ENCODE assay signal across 28 cellular contexts in the genomic region with DNA sequence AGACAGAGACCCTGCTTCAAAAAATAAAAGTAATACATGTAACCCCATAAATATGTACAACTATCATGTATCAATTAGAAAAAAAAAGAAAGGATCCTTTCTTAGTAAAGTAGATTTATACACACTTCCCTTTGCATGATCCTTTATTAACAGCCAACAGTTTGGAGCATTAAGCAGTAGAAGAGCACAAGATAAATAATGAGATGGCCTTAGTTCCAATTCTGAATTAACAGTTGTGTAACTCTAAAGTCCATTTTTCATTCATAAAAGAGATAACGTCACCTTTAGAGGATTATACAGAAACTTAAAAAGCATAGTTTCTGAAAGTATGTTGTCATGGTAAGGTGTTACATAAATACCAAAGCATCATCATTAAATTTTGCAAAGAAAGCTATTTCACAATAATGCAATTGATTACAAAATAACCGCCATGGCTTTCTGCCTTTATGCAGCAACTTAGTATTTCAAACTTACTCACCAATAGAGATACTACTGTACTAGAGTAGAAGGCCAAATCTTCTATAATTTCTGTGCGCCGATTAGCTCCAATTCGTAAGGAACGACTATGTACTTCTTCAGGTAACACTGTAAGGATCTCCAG. TPM values are rescaled to one million over a fixed set of nuclear protein-coding genes. Genes with fewer than 3 reads are reported as not detected.
DNase-seq lines count a peak whose midpoint lies in the region; ATAC-seq, FAIRE-seq and TF ChIP-seq lines count a peak whose summit lies in the region.
"Had no signal": no experiment of that assay in that cellular context is flagged by ENCODE, and none has a peak within 500 bp of the region (broad histone marks: within the 10 kb centered on the region; RNA-seq: fewer than 3 reads in every experiment).

No MANE protein-coding gene starts in this region.

- 97% methylated on average over 6 of the region's 6 CpGs for WGBS in K562 (ENCODE audit: insufficient coverage, low coverage, missing lambda C conversion rate)
- 94 to 95% methylated on average over 6 of the region's 6 CpGs for WGBS in heart right ventricle, 2 donors
- whole genome bisulfite sequencing in stomach, 5 donors, result 90 to 96% (median 94%) methylated on average over 6 of the region's 6 CpGs

- TF ChIP-seq POLR2A in K562 (conservative IDR thresholded peaks at IDR 0.05), result no peak
- no peak for TF ChIP-seq POLR2A in stomach (IDR thresholded peaks at IDR 0.05)

- H3F3A ChIP-seq in GM23338 (replicated peaks; ENCODE audit: low read depth), result no peaks in the 10 kb centered on the region; the same call in 1 of the 2 replicates

- POLR2A ChIA-PET in K562 (lab: Yijun Ruan, JAX), result interaction anchor here (0.6 to 2.7 kb wide), 3 partner anchors 8 to 11 kb away, joined by 3 to 14 read pairs (median 3); no protein-coding TSS in a partner anchor

- no peak overlapping the region for H3K4me3 ChIP-seq in K562
- H3K4me3 ChIP-seq in heart right ventricle, result no peak overlapping the region
- H3K4me3 ChIP-seq in GM23338, result no peak overlapping the region
- no peak overlapping the region for H3K4me3 ChIP-seq in stomach
- H3K4me3 ChIP-seq: cardiac muscle cell, colonic mucosa, mucosa of descending colon, pancreas, skin epidermis, tibial nerve had no signal

- H3K9me3 ChIP-seq in K562 (replicated peaks; ENCODE audit: control insufficient read depth, insufficient read depth, low read depth, low read length), result no peaks in the 10 kb centered on the region
- H3K9me3 ChIP-seq in heart right ventricle, result no peaks in the 10 kb centered on the region
- no peaks in the 10 kb centered on the region for H3K9me3 ChIP-seq in stomach
- H3K9me3 ChIP-seq: colonic mucosa, mucosa of descending colon, pancreas, tibial nerve had no signal

- H3K4me1 ChIP-seq in K562 (replicated peaks in 1 of 2; ENCODE audit: control insufficient read depth in 2 of 2, insufficient read depth in 2 of 2, low read length in 2 of 2) (no peaks in the 10 kb centered on the region), heart right ventricle (peaks cover 0 to 12% (median 5%) of the 10 kb centered on the region in 9 donors), GM23338 (ENCODE audit: insufficient read depth) (no peaks in the 10 kb centered on the region), stomach (peaks cover 5 to 29% (median 16%) of the 10 kb centered on the region in 4 donors)
- H3K4me1 ChIP-seq: colonic mucosa, pancreas, tibial nerve had no signal

- no peaks in the 10 kb centered on the region for H3K9me1 ChIP-seq in K562 (ENCODE audit: control insufficient read depth, insufficient read depth, low read length)

- H2AFZ ChIP-seq in K562 (ENCODE audit: low read depth, low read length) (no peak overlapping the region), GM23338 (no peak overlapping the region)

- in situ Hi-C loops in K562 (cut with MboI), result no loop called here

- no peak for TF ChIP-seq CTCF in D721Med (IDR thresholded peaks at IDR 0.05; ENCODE audit: insufficient read depth, missing control alignments)
- TF ChIP-seq CTCF in K562 (IDR thresholded peaks at IDR 0.05 in 2 of 3, conservative IDR thresholded peaks at IDR 0.05 in 1 of 3; ENCODE audit: insufficient read depth in 2 of 3, low read depth in 1 of 3, low read length in 3 of 3), result no peak
- TF ChIP-seq CTCF in heart right ventricle (IDR thresholded peaks at IDR 0.05), result no peak
- TF ChIP-seq CTCF in GM23338 (conservative IDR thresholded peaks at IDR 0.05; ENCODE audit: low read depth in 2 of 2), result no peak
- TF ChIP-seq CTCF in stomach (IDR thresholded peaks at IDR 0.05), result no peak

- H3K79me2 ChIP-seq in K562 (ENCODE audit: control insufficient read depth, insufficient read depth, low read length) (peaks cover 56% of the 10 kb centered on the region), GM23338 (replicated peaks; ENCODE audit: insufficient read depth) (peaks cover 84% of the 10 kb centered on the region)

- H3K27ac ChIP-seq in K562 (ENCODE audit: extremely low read depth, low read depth, low read length) (no peak overlapping the region), heart right ventricle (no peak overlapping the region), GM23338 (ENCODE audit: low read depth) (no peak overlapping the region), stomach (no peak overlapping the region)
- H3K27ac ChIP-seq: C4-2B, cardiac muscle cell, colonic mucosa, pancreas, skin epidermis, tibial nerve had no signal

- no peak for TF ChIP-seq RAD21 in K562 (CRISPR knock-in tag; conservative IDR thresholded peaks at IDR 0.05 in 1 of 2, IDR thresholded peaks at IDR 0.05 in 1 of 2)

- H4K20me1 ChIP-seq in K562 (replicated peaks; ENCODE audit: control insufficient read depth, insufficient read depth, low read length) (no peaks in the 10 kb centered on the region; the same call in 1 of the 2 replicates), GM23338 (replicated peaks; ENCODE audit: insufficient read depth) (peaks cover 30% of the 10 kb centered on the region)

- BruUV-seq in K562 (replicated peaks; lab: Mats Ljungman, UMichigan), result no TSS peak

- H3K4me1 Mint-ChIP-seq in stimulated activated effector memory CD8-positive, alpha-beta T cell treated with anti-CD3 and anti-CD28 coated beads, Interleukin-12 subunit alpha, Interleukin-12 subunit beta, amount 100 ng/mL, for 72 hours, result peaks cover 10% of the 10 kb centered on the region
- no peaks in the 10 kb centered on the region for H3K4me1 Mint-ChIP-seq in GM23338
- H3K4me1 Mint-ChIP-seq: nephron progenitor cell had no signal

- H3K36me3 Mint-ChIP-seq in stimulated activated effector memory CD8-positive, alpha-beta T cell treated with anti-CD3 and anti-CD28 coated beads, Interleukin-12 subunit alpha, Interleukin-12 subunit beta, amount 100 ng/mL, for 72 hours, result peaks cover 92% of the 10 kb centered on the region
- H3K36me3 Mint-ChIP-seq in GM23338 (ENCODE audit: low read depth), result peaks cover 26% of the 10 kb centered on the region

- no peak overlapping the region for H3K9ac ChIP-seq in K562 (ENCODE audit: insufficient read depth in 1 of 2, low read depth in 2 of 2, low read length in 2 of 2)

- H3K9me2 ChIP-seq in GM23338 (ENCODE audit: insufficient read depth), result no peaks in the 10 kb centered on the region

- TF ChIP-seq EP300 in K562 (IDR thresholded peaks at IDR 0.05; ENCODE audit: low read length) (no peak), stomach (IDR thresholded peaks at IDR 0.05) (no peak)

- no peak overlapping the region for H3K4me3 Mint-ChIP-seq in stimulated activated effector memory CD8-positive, alpha-beta T cell treated with anti-CD3 and anti-CD28 coated beads, Interleukin-12 subunit alpha, Interleukin-12 subunit beta, amount 100 ng/mL, for 72 hours
- H3K4me3 Mint-ChIP-seq in GM23338, result no peak overlapping the region
- H3K4me3 Mint-ChIP-seq: activated naive CD8-positive, alpha-beta T cell treated with anti-CD3 and anti-CD28 coated beads, Interleukin-2, amount 10 ng/mL, durations not matched to agents 7 days and 5 days; activated T-cell treated with anti-CD3 and anti-CD28 coated beads, Interleukin-2, amount 50 U/mL, for 4 hours; nephron progenitor cell had no signal

- intact Hi-C loops in K562 (cut with micrococcal nuclease) (loop anchor here (5.0 kb wide), 1 partner anchor 78 kb away; no protein-coding TSS in a partner anchor), heart right ventricle (cut with DNase I) (no loop called here), stomach (cut with DNase I; ENCODE audit: low total_unique reads) (no loop called here)

- no peaks in the 10 kb centered on the region for H3K27me3 Mint-ChIP-seq in GM23338 (ENCODE audit: insufficient read depth, low read depth, poor library complexity)
- H3K27me3 Mint-ChIP-seq: activated naive CD8-positive, alpha-beta T cell treated with anti-CD3 and anti-CD28 coated beads, Interleukin-2, amount 10 ng/mL, durations not matched to agents 7 days and 5 days had no signal

- H3K27me3 ChIP-seq in K562 (ENCODE audit: control insufficient read depth in 2 of 2, insufficient read depth in 2 of 2, low read length in 2 of 2), result no peaks in the 10 kb centered on the region
- H3K27me3 ChIP-seq in heart right ventricle, result no peaks in the 10 kb centered on the region
- H3K27me3 ChIP-seq in GM23338 (ENCODE audit: insufficient read depth), result no peaks in the 10 kb centered on the region
- H3K27me3 ChIP-seq in stomach, result no peaks in the 10 kb centered on the region
- H3K27me3 ChIP-seq: cardiac muscle cell, colonic mucosa, pancreas, tibial nerve had no signal

- FAIRE-seq in D721Med (lab: Jason Lieb, UNC) (peak; percentile 48), K562 (lab: Jason Lieb, UNC) (no peak)
- FAIRE-seq: astrocyte, pancreas had no signal

- H3K4me2 ChIP-seq in K562 (ENCODE audit: insufficient read depth, low read length) (no peak overlapping the region), GM23338 (no peak overlapping the region)

- H3K27ac Mint-ChIP-seq in stimulated activated effector memory CD8-positive, alpha-beta T cell treated with anti-CD3 and anti-CD28 coated beads, Interleukin-12 subunit alpha, Interleukin-12 subunit beta, amount 100 ng/mL, for 72 hours, result peak overlapping the region; percentile 14
- no peak overlapping the region for H3K27ac Mint-ChIP-seq in GM23338
- H3K27ac Mint-ChIP-seq: activated naive CD8-positive, alpha-beta T cell treated with anti-CD3 and anti-CD28 coated beads, Interleukin-2, amount 10 ng/mL, durations not matched to agents 7 days and 5 days; nephron progenitor cell had no signal

- CTCF ChIA-PET in K562 (lab: Yijun Ruan, JAX; ENCODE audit: low intra/inter-chr PET ratio), result no interaction called here

- DNase-seq in D721Med (ENCODE audit: insufficient read length, low spot score) (no peak), MV-4-11 (lab: John Stamatoyannopoulos, UW) (peak; percentile 84), K562 (ENCODE audit: extremely low read depth in 1 of 4, low spot score in 3 of 4) (no peak), heart right ventricle (no peak), GM23338 (ENCODE audit: low spot score) (no peak), stomach (no peak)
- no peak for DNase-seq in stimulated activated effector memory CD8-positive, alpha-beta T cell treated with anti-CD3 and anti-CD28 coated beads, Interleukin-12 subunit alpha, Interleukin-12 subunit beta, amount 100 ng/mL, for 72 hours (ENCODE audit: low spot score in 2 of 2)
- DNase-seq: activated gamma-delta T cell; activated naive CD8-positive, alpha-beta T cell treated with anti-CD3 and anti-CD28 coated beads, Interleukin-2, amount 10 ng/mL, durations not matched to agents 7 days and 5 days; activated T-cell treated with anti-CD3 and anti-CD28 coated beads, Interleukin-2, amount 50 U/mL, for 4 hours; Calu3; colonic mucosa; effector CD8-positive, alpha-beta T cell; hypothalamus; mucosa of descending colon; NCI-H1436; NCI-H2081; NCI-H226; NCI-H526 treated with DMSO at 0.1 percent for 48 hours; nephron progenitor cell; pancreas; retina; RPMI8226 had no signal

- H3K36me3 ChIP-seq in K562 (ENCODE audit: control insufficient read depth, insufficient read depth, low read length), result peaks cover 86% of the 10 kb centered on the region
- H3K36me3 ChIP-seq in heart right ventricle, result peaks cover 0 to 87% (median 26%) of the 10 kb centered on the region in 9 donors
- peaks cover 26% of the 10 kb centered on the region; the same call in 1 of the 2 replicates for H3K36me3 ChIP-seq in GM23338 (ENCODE audit: insufficient read depth)
- H3K36me3 ChIP-seq in stomach, result peaks cover 25 to 70% (median 60%) of the 10 kb centered on the region in 4 donors

- H3K9me3 Mint-ChIP-seq in stimulated activated effector memory CD8-positive, alpha-beta T cell treated with anti-CD3 and anti-CD28 coated beads, Interleukin-12 subunit alpha, Interleukin-12 subunit beta, amount 100 ng/mL, for 72 hours, result no peaks in the 10 kb centered on the region
- no peaks in the 10 kb centered on the region for H3K9me3 Mint-ChIP-seq in GM23338
- H3K9me3 Mint-ChIP-seq: activated naive CD8-positive, alpha-beta T cell treated with anti-CD3 and anti-CD28 coated beads, Interleukin-2, amount 10 ng/mL, durations not matched to agents 7 days and 5 days; activated T-cell treated with anti-CD3 and anti-CD28 coated beads, Interleukin-2, amount 50 U/mL, for 4 hours; nephron progenitor cell had no signal

- ATAC-seq in K562 (no peak), heart right ventricle (no peak), GM23338 (no peak)
- no peak for ATAC-seq in stimulated activated effector memory CD8-positive, alpha-beta T cell treated with anti-CD3 and anti-CD28 coated beads, Interleukin-12 subunit alpha, Interleukin-12 subunit beta, amount 100 ng/mL, for 72 hours
- ATAC-seq: activated T-cell treated with anti-CD3 and anti-CD28 coated beads, Interleukin-2, amount 50 U/mL, for 4 hours; mucosa of descending colon; pancreas had no signal

RNA-seq across cellular contexts. Expression of a gene that starts 40.3 kb away (rescaled TPM):
- 125 and 155 TPM in 2 replicates for total RNA-seq in K562 (2011; cell fraction: chromatin; rRNA removed; ENCODE audit: low replicate concordance)
- total RNA-seq in K562 (2011; cell fraction: nucleolus; rRNA removed), result 66.7 and 71.2 TPM in 2 replicates
- total RNA-seq in K562 (2011; cell fraction: nucleoplasm; rRNA removed), result 79.6 and 84.8 TPM in 2 replicates
- total RNA-seq in K562 (2014; rRNA removed), result 97.4 and 108 TPM in 2 replicates
- 110 and 113 TPM in 2 replicates for total RNA-seq in K562 (2014; rRNA removed; fragmentation: Illumina TruSeq; extraction: Trizol)
- 112 and 120 TPM in 2 replicates for total RNA-seq in K562 (2015; rRNA removed; fragmentation: Illumina TruSeq; extraction: Trizol)
- total RNA-seq in K562 (2021), result 111 and 118 TPM in 2 replicates
- 92.3 and 125 TPM in 2 replicates for polyA plus RNA-seq in K562 (2011; rRNA removed)
- 91.4 and 102 TPM in 2 replicates for polyA plus RNA-seq in K562 (2011; cell fraction: cytosol; rRNA removed)
- polyA plus RNA-seq in K562 (2011; cell fraction: nucleus; rRNA removed), result 131 and 151 TPM in 2 replicates
- polyA plus RNA-seq in K562 (2012), result 89.9 and 94.1 TPM in 2 replicates
- polyA plus RNA-seq in K562 (2014; fragmentation: Illumina TruSeq; extraction: Trizol), result 123 and 124 TPM in 2 replicates
- 10 to 100 TPM; 35.8 to 46.0 TPM for polyA plus RNA-seq in K562 (2014; fragmentation: Nextera tagmentation; extraction: Ambion mirVana)
- 87.2 and 93.9 TPM in 2 replicates for polyA plus RNA-seq in K562 (2014; rRNA removed)
- 177 and 236 TPM in 2 replicates for polyA minus RNA-seq in K562 (2011; rRNA and poly(A)+ RNA removed)
- 67.4 and 93.8 TPM in 2 replicates for polyA minus RNA-seq in K562 (2011; cell fraction: cytosol; rRNA and poly(A)+ RNA removed)
- 61.0 and 114 TPM in 2 replicates for polyA minus RNA-seq in K562 (2011; cell fraction: nucleus; rRNA and poly(A)+ RNA removed)
- 10 to 100 TPM; 26.3 to 37.7 (median 30.4) TPM for total RNA-seq in heart right ventricle
- 10 to 100 TPM in 1 of 2 donors, 1 to 10 TPM in 1; 8.0 to 17.5 TPM for polyA plus RNA-seq in heart right ventricle
- 127 TPM in 2 replicates for total RNA-seq in GM23338 (2014; rRNA removed; shearing (Covaris generic))
- 29.2 and 38.2 TPM in 2 replicates for polyA plus RNA-seq in GM23338 (2016; fragmentation: Nextera tagmentation; extraction: Ambion mirVana)
- 10 to 100 TPM; 10.7 to 63.8 (median 25.2) TPM for total RNA-seq in stomach
- 10 to 100 TPM; 11.7 to 18.8 (median 13.3) TPM for polyA plus RNA-seq in stomach
